In genomic region chr4:174218127-174218790, GRCh38 we compare ENCODE assay signal across 9 cellular contexts.
DNase-seq lines count a peak whose midpoint lies in the region; ATAC-seq and TF ChIP-seq lines count a peak whose summit lies in the region.
"Had no signal": no experiment of that assay in that cellular context is flagged by ENCODE, and none has a peak within 500 bp of the region (broad histone marks: within the 10 kb centered on the region; RNA-seq: fewer than 3 reads in every experiment).

No MANE protein-coding gene starts in this region.

- POLR2A ChIA-PET in HEK293T (lab: Yijun Ruan, JAX) = interaction anchor here (1.2 to 3.3 kb wide), 6 partner anchors 14 to 65 kb away, joined by 4 to 25 read pairs (median 7); partner anchors contain the start of genes CEP44 and FBXO8

- intact Hi-C loops in natural killer cell (cut with micrococcal nuclease) = no loop called here
- intact Hi-C loops in vagina (cut with DNase I) = no loop called here

- WGBS in mesodermal cell (ENCODE audit: insufficient coverage in 2 of 2), 2 experiments = 0 to 1% methylated on average over 7 to 14 of the region's 26 CpGs

- no peak for TF ChIP-seq POLR2A in vagina (IDR thresholded peaks at IDR 0.05)

- CTCF ChIA-PET in HEK293T (lab: Yijun Ruan, JAX) = interaction anchor here (0.9 kb wide), 1 partner anchor 36 kb away, joined by 3 read pairs; no protein-coding TSS in a partner anchor

- H3K36me3 ChIP-seq in mesodermal cell (ENCODE audit: control insufficient read depth, insufficient read depth, low read length) (no peaks in the 10 kb centered on the region), vagina (no peaks in the 10 kb centered on the region)

- peaks cover 22 to 26% of the 10 kb centered on the region in 2 donors for H3K4me1 Mint-ChIP-seq in natural killer cell treated with Interleukin-12 subunit alpha and Interleukin-12 subunit beta and Interleukin-15 and Interleukin-18, amount 100 ng/mL, for 72 hours (ENCODE audit: low read depth in 2 of 2)
- peaks cover 31 to 41% of the 10 kb centered on the region in 2 donors for H3K4me1 Mint-ChIP-seq in natural killer cell
- peaks cover 34% of the 10 kb centered on the region for H3K4me1 Mint-ChIP-seq in endothelial cell (ENCODE audit: unreplicated experiment)

- DNase-seq in natural killer cell treated with Interleukin-12 subunit alpha and Interleukin-12 subunit beta and Interleukin-15 and Interleukin-18, amount 100 ng/mL, for 72 hours (ENCODE audit: low spot score) = no peak
- DNase-seq in natural killer cell = no peak
- no peak for DNase-seq in endothelial cell (ENCODE audit: low spot score)
- DNase-seq in vagina (ENCODE audit: extremely low spot score in 2 of 2) = no peak
- no peak for DNase-seq in HEK293T (ENCODE audit: extremely low spot score)
- no peak for DNase-seq in epidermal melanocyte (ENCODE audit: insufficient read length, low spot score)
- DNase-seq in SHP77 treated with DMSO at 0.1 percent for 48 hours (lab: John Stamatoyannopoulos, UW) = no peak
- DNase-seq: effector CD8-positive, alpha-beta T cell had no signal

- H3K27ac ChIP-seq in mesodermal cell (ENCODE audit: low read depth, low read length, severe bottlenecking) (peak overlapping the region; percentile 39), vagina (no peak overlapping the region)

- no peaks in the 10 kb centered on the region for H3K9me3 Mint-ChIP-seq in natural killer cell treated with Interleukin-12 subunit alpha and Interleukin-12 subunit beta and Interleukin-15 and Interleukin-18, amount 100 ng/mL, for 72 hours
- H3K9me3 Mint-ChIP-seq in natural killer cell (no peaks in the 10 kb centered on the region), endothelial cell (ENCODE audit: unreplicated experiment) (no peaks in the 10 kb centered on the region)

- TF ChIP-seq CTCF in natural killer cell (IDR thresholded peaks at IDR 0.05) (no peak), endothelial cell (IDR thresholded peaks at IDR 0.05; ENCODE audit: unreplicated experiment) (no peak), vagina (IDR thresholded peaks at IDR 0.05) (no peak)

- H3K4me1 ChIP-seq in mesodermal cell (ENCODE audit: control insufficient read depth, insufficient read depth, low read length, poor library complexity, severe bottlenecking) (peaks cover 17% of the 10 kb centered on the region), vagina (peaks cover 31% of the 10 kb centered on the region)

- H3K36me3 Mint-ChIP-seq in natural killer cell treated with Interleukin-12 subunit alpha and Interleukin-12 subunit beta and Interleukin-15 and Interleukin-18, amount 100 ng/mL, for 72 hours = no peaks in the 10 kb centered on the region
- peaks cover 7% of the 10 kb centered on the region for H3K36me3 Mint-ChIP-seq in natural killer cell
- no peaks in the 10 kb centered on the region for H3K36me3 Mint-ChIP-seq in endothelial cell (ENCODE audit: low read depth, unreplicated experiment)

- peak overlapping the region; percentile 15 for H3K4me3 Mint-ChIP-seq in natural killer cell treated with Interleukin-12 subunit alpha and Interleukin-12 subunit beta and Interleukin-15 and Interleukin-18, amount 100 ng/mL, for 72 hours
- H3K4me3 Mint-ChIP-seq in natural killer cell (no peak overlapping the region), endothelial cell (ENCODE audit: unreplicated experiment) (peak overlapping the region; percentile 83)

- H3K9me3 ChIP-seq in mesodermal cell (ENCODE audit: control insufficient read depth, low read length) (no peaks in the 10 kb centered on the region), vagina (no peaks in the 10 kb centered on the region)

- ATAC-seq in natural killer cell treated with Interleukin-12 subunit alpha and Interleukin-12 subunit beta and Interleukin-15 and Interleukin-18, amount 100 ng/mL, for 72 hours = no peak
- no peak for ATAC-seq in natural killer cell

- H3K4me3 ChIP-seq in mesodermal cell (ENCODE audit: extremely low read depth, insufficient read depth, low read length, poor library complexity, severe bottlenecking) (peak overlapping the region; percentile 33), vagina (peak overlapping the region; percentile 8 to 34)

- H3K27ac Mint-ChIP-seq in natural killer cell treated with Interleukin-12 subunit alpha and Interleukin-12 subunit beta and Interleukin-15 and Interleukin-18, amount 100 ng/mL, for 72 hours = no peak overlapping the region
- H3K27ac Mint-ChIP-seq in natural killer cell = no peak overlapping the region
- H3K27ac Mint-ChIP-seq in endothelial cell (ENCODE audit: unreplicated experiment) = no peak overlapping the region

- peaks cover 45 to 81% of the 10 kb centered on the region in 2 donors for H3K27me3 Mint-ChIP-seq in natural killer cell treated with Interleukin-12 subunit alpha and Interleukin-12 subunit beta and Interleukin-15 and Interleukin-18, amount 100 ng/mL, for 72 hours
- H3K27me3 Mint-ChIP-seq in natural killer cell (ENCODE audit: low read depth in 2 of 2) = peaks cover 61 to 95% of the 10 kb centered on the region in 2 donors
- H3K27me3 Mint-ChIP-seq in endothelial cell (ENCODE audit: unreplicated experiment) = peaks cover 23% of the 10 kb centered on the region

- H3K27me3 ChIP-seq in vagina = peaks cover 17% of the 10 kb centered on the region

TF ChIP-seq in HEK293T, 16 proteins besides CTCF, POLR2A, EP300 and RAD21:
- TF ChIP-seq ELF4 (IDR thresholded peaks at IDR 0.05) (no peak), SP1 (IDR thresholded peaks at IDR 0.05) (no peak), CTBP1 (IDR thresholded peaks at IDR 0.05; ENCODE audit: borderline replicate concordance) (no peak), PKNOX1 (IDR thresholded peaks at IDR 0.05) (no peak), L3MBTL2 (conservative IDR thresholded peaks at IDR 0.05) (no peak), NFRKB (IDR thresholded peaks at IDR 0.05) (no peak), LEF1 (IDR thresholded peaks at IDR 0.05; ENCODE audit: borderline replicate concordance) (no peak), HDGF (IDR thresholded peaks at IDR 0.05; ENCODE audit: borderline replicate concordance) (no peak), ZNF384 (IDR thresholded peaks at IDR 0.05) (no peak), ARNT (IDR thresholded peaks at IDR 0.05) (no peak), BHLHE40 (IDR thresholded peaks at IDR 0.05; ENCODE audit: borderline replicate concordance) (no peak), FOXM1 (IDR thresholded peaks at IDR 0.05; ENCODE audit: borderline replicate concordance) (no peak), TARDBP (IDR thresholded peaks at IDR 0.05) (no peak), FOXK2 (IDR thresholded peaks at IDR 0.05) (no peak), SUZ12 (IDR thresholded peaks at IDR 0.05) (no peak), FOXA1 (IDR thresholded peaks at IDR 0.05) (no peak)
